In genomic region chr6:85401186-85402062, GRCh38 we compare ENCODE assay signal across 1 cellular context.
TF ChIP-seq lines count a peak whose summit lies in the region.

No MANE protein-coding gene starts in this region.

TF ChIP-seq in HCT116, 20 proteins besides CTCF, POLR2A, EP300 and RAD21:
- TF ChIP-seq ZFX (IDR thresholded peaks at IDR 0.05) (no peak), MAX (IDR thresholded peaks at IDR 0.05) (no peak), ATF3 (IDR thresholded peaks at IDR 0.05) (no peak), YY1 (IDR thresholded peaks at IDR 0.05; ENCODE audit: extremely low read depth, insufficient replicate concordance, low read depth, low read length) (no peak), CBX3 (IDR thresholded peaks at IDR 0.05; ENCODE audit: low read depth) (no peak), ELF1 (IDR thresholded peaks at IDR 0.05; ENCODE audit: borderline replicate concordance, low read depth) (no peak)
